ENCODE assay signal across 11 cellular contexts in the genomic region with DNA sequence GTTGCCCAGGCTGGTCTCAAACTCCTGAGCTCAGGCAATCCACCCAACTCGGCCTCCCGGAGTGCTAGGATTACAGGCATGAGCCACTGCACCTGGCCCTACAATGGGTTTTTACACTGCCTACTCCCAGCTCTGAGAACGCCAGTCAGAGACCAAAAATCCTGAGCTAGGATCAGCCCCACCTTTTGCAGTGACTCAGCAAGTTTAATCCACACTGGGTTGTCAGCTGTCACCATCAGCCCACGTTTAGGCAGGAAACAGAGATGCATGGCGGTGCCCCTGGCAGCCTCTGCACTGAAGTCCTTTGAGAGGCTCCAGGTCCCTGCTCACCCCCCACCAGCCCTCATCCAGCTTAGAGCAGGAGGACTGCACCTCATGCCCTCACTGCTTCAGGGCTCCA.
DNase-seq lines count a peak whose midpoint lies in the region; ATAC-seq and TF ChIP-seq lines count a peak whose summit lies in the region.
"Had no signal": no experiment of that assay in that cellular context is flagged by ENCODE, and none has a peak within 500 bp of the region (broad histone marks: within the 10 kb centered on the region; RNA-seq: fewer than 3 reads in every experiment).

No MANE protein-coding gene starts in this region.

- POLR2A ChIA-PET in CD4-positive, alpha-beta memory T cell (lab: Charles Lee; ENCODE audit: partially characterized antibody) = no interaction called here

- H3K27me3 ChIP-seq in CD4-positive, alpha-beta memory T cell (ENCODE audit: insufficient read depth, low read length) = no peaks in the 10 kb centered on the region

- H3K4me3 ChIP-seq in CD4-positive, alpha-beta memory T cell (ENCODE audit: low read length in 2 of 2) = no peak overlapping the region

- H3K9me3 ChIP-seq in CD4-positive, alpha-beta memory T cell (ENCODE audit: control insufficient read depth in 1 of 2, low read length in 2 of 2) = no peaks in the 10 kb centered on the region

- DNase-seq in HPDE6-E6E7 (ENCODE audit: extremely low spot score) (peak; percentile 41), SHP77 treated with DMSO at 0.1 percent for 48 hours (lab: John Stamatoyannopoulos, UW) (peak; percentile 62), islet precursor cell (peak; percentile 82), NCI-H748 (lab: John Stamatoyannopoulos, UW; ENCODE audit: unreplicated experiment) (no peak), natural killer cell (no peak)
- no peak for DNase-seq in CD4-positive, alpha-beta memory T cell
- no peak for DNase-seq in activated naive CD4-positive, alpha-beta T cell treated with anti-CD3 and anti-CD28 coated beads, Interleukin-2, amount 50 U/mL, for 16 hours
- DNase-seq: activated CD4-positive, CD25-positive, alpha-beta regulatory T cell treated with anti-CD3 and anti-CD28 coated beads, Interleukin-2, amount 50 U/mL, for 72 hours; naive B cell; stimulated activated CD4-positive, alpha-beta T cell treated with anti-CD3 and anti-CD28 coated beads, Interleukin-2, amount 100 ng/mL, for 48 hours had no signal

- no peak overlapping the region for H3K4me3 Mint-ChIP-seq in CD4-positive, alpha-beta memory T cell
- H3K4me3 Mint-ChIP-seq in natural killer cell = no peak overlapping the region
- H3K4me3 Mint-ChIP-seq: naive B cell had no signal

- no peak overlapping the region for H3K27ac Mint-ChIP-seq in CD4-positive, alpha-beta memory T cell
- H3K27ac Mint-ChIP-seq in natural killer cell = no peak overlapping the region

- TF ChIP-seq CTCF in C4-2B (conservative IDR thresholded peaks at IDR 0.05) (no peak), natural killer cell (IDR thresholded peaks at IDR 0.05) (no peak)

- no peaks in the 10 kb centered on the region for H3K4me1 ChIP-seq in CD4-positive, alpha-beta memory T cell (ENCODE audit: insufficient read depth, low read length)

- H3K36me3 Mint-ChIP-seq in CD4-positive, alpha-beta memory T cell = no peaks in the 10 kb centered on the region
- no peaks in the 10 kb centered on the region for H3K36me3 Mint-ChIP-seq in natural killer cell

- no peak for ATAC-seq in natural killer cell

- H3K27ac ChIP-seq in C4-2B = peak overlapping the region; percentile 19; the same call in 1 of the 2 replicates
- no peak overlapping the region for H3K27ac ChIP-seq in CD4-positive, alpha-beta memory T cell (ENCODE audit: low read depth, low read length)

- intact Hi-C loops in CD4-positive, alpha-beta memory T cell (cut with micrococcal nuclease) = no loop called here
- intact Hi-C loops in natural killer cell (cut with micrococcal nuclease) = no loop called here

- no peaks in the 10 kb centered on the region for H3K4me1 Mint-ChIP-seq in CD4-positive, alpha-beta memory T cell
- H3K4me1 Mint-ChIP-seq in natural killer cell = no peaks in the 10 kb centered on the region

- no peaks in the 10 kb centered on the region for H3K36me3 ChIP-seq in CD4-positive, alpha-beta memory T cell (ENCODE audit: insufficient read depth, low read length)

- H3K9me3 Mint-ChIP-seq in CD4-positive, alpha-beta memory T cell = peaks cover 0 to 12% (median 9%) of the 10 kb centered on the region in 8 donors
- no peaks in the 10 kb centered on the region for H3K9me3 Mint-ChIP-seq in natural killer cell

- CTCF ChIA-PET in CD4-positive, alpha-beta memory T cell (lab: Charles Lee; ENCODE audit: partially characterized antibody) = no interaction called here

- H3K27me3 Mint-ChIP-seq in CD4-positive, alpha-beta memory T cell = peaks cover 4 to 9% of the 10 kb centered on the region in 2 donors
- H3K27me3 Mint-ChIP-seq in natural killer cell (ENCODE audit: low read depth in 2 of 2) = peaks cover 0 to 7% of the 10 kb centered on the region in 2 donors

Comparison
In these comparisons a context has a peak if more than half of its experiments do, and no peak if none do; other contexts are left out.
1. DNase-seq: peak in HPDE6-E6E7 (single experiment), SHP77 treated with DMSO at 0.1 percent for 48 hours (single experiment) and islet precursor cell (single experiment); none in CD4-positive, alpha-beta memory T cell (0 of 5), activated naive CD4-positive, alpha-beta T cell treated with anti-CD3 and anti-CD28 coated beads, Interleukin-2, amount 50 U/mL, for 16 hours (single experiment), NCI-H748 (single experiment) and natural killer cell (single experiment).